Comparison of ENCODE assay signal across 11 cellular contexts in genomic region chr5:60196382-60197113, GRCh38.
DNase-seq lines count a peak whose midpoint lies in the region; ATAC-seq, FAIRE-seq and TF ChIP-seq lines count a peak whose summit lies in the region.
"Had no signal": no experiment of that assay in that cellular context is flagged by ENCODE, and none has a peak within 500 bp of the region (broad histone marks: within the 10 kb centered on the region; RNA-seq: fewer than 3 reads in every experiment).

No MANE protein-coding gene starts in this region.

- no peak for ATAC-seq in HG03175 (IDR thresholded peaks at IDR 0.05; ENCODE audit: unreplicated experiment)
- no peak for ATAC-seq in GM18502 (IDR thresholded peaks at IDR 0.05; ENCODE audit: poor library complexity, unreplicated experiment)
- ATAC-seq: left ventricle myocardium superior had no signal

- no peak overlapping the region for H3K4me3 ChIP-seq in adipocyte (ENCODE audit: low read length)
- no peak overlapping the region for H3K4me3 ChIP-seq in kidney (ENCODE audit: low read length in 2 of 2)
- H3K4me3 ChIP-seq: BLaER1 had no signal

- no peak for TF ChIP-seq CTCF in kidney (IDR thresholded peaks at IDR 0.05; ENCODE audit: borderline replicate concordance, extremely low read depth, insufficient read depth)

- no peaks in the 10 kb centered on the region for H3K27me3 ChIP-seq in adipocyte (replicated peaks; ENCODE audit: control insufficient read depth, insufficient read depth, low read length)
- H3K27me3 ChIP-seq: BLaER1 had no signal

- peaks cover 11% of the 10 kb centered on the region for H3K4me1 ChIP-seq in adipocyte (ENCODE audit: control insufficient read depth, insufficient read depth, low read length)
- H3K4me1 ChIP-seq in kidney (ENCODE audit: control insufficient read depth in 1 of 2, insufficient read depth in 1 of 2, low read depth in 1 of 2, low read length in 2 of 2): no peaks in the 10 kb centered on the region
- H3K4me1 ChIP-seq: BLaER1 had no signal

- no peak overlapping the region for H3K27ac ChIP-seq in kidney (ENCODE audit: low read depth in 2 of 2, low read length in 2 of 2)
- H3K27ac ChIP-seq: BLaER1, HL-60 had no signal

- FAIRE-seq in kidney (lab: Jason Lieb, UNC): no peak

- DNase-seq in A172 (ENCODE audit: low spot score) (peak; percentile 99), HK-2 (ENCODE audit: unreplicated experiment) (peak; percentile 21), adipocyte (ENCODE audit: low read depth) (peak; percentile 87), iris pigment epithelial cell (ENCODE audit: low read depth) (peak; percentile 99), kidney (no peak), NCI-H1436 (lab: John Stamatoyannopoulos, UW) (no peak)
- DNase-seq: left ventricle myocardium superior had no signal

- H3K36me3 ChIP-seq in adipocyte (ENCODE audit: control insufficient read depth, insufficient read depth, low read length, severe bottlenecking) (no peaks in the 10 kb centered on the region), kidney (ENCODE audit: control insufficient read depth in 1 of 2, insufficient read depth in 2 of 2, low read length in 2 of 2) (no peaks in the 10 kb centered on the region)
- H3K36me3 ChIP-seq: BLaER1 had no signal

- H3K9ac ChIP-seq in adipocyte (ENCODE audit: low read length): no peak overlapping the region
- no peak overlapping the region for H3K9ac ChIP-seq in kidney (ENCODE audit: low read length in 2 of 2)
- H3K9ac ChIP-seq: BLaER1 had no signal

- H3K9me3 ChIP-seq in adipocyte (ENCODE audit: control insufficient read depth, low read length) (no peaks in the 10 kb centered on the region), kidney (ENCODE audit: control insufficient read depth in 1 of 2, low read length in 2 of 2) (no peaks in the 10 kb centered on the region)
- H3K9me3 ChIP-seq: BLaER1 had no signal

- intact Hi-C loops in kidney (cut with DNase I): no loop called here

Comparison
In these comparisons a context has a peak if more than half of its experiments do, and no peak if none do; other contexts are left out.
1. DNase-seq: peak in A172 (single experiment), HK-2 (single experiment), adipocyte (single experiment) and iris pigment epithelial cell (single experiment); none in kidney (single experiment) and NCI-H1436 (single experiment).